30 cellular contexts compared by ENCODE assay signal in the genomic region with DNA sequence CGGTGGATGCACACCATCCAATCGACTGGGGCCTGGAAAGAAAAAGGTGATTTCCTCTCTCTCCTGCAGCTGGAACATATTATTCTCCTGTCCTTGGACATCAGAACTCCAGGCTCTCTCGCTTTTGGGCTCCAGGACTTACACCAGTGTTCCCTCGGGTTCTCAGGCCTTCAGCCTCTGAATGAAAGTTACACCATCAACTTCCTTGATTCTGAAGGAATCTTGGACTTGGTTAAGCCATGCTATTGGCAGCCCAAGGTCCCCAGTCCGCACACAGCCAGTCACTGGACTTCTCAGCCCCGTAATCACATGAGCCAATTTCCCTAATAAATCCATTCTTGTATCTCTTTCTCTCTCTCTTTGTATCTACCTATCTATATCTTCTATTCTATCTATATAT.
"Had no signal": no experiment of that assay in that cellular context is flagged by ENCODE, and none has a peak within 500 bp of the region (broad histone marks: within the 10 kb centered on the region; RNA-seq: fewer than 3 reads in every experiment).

No MANE protein-coding gene starts in this region.

- H3K36me3 ChIP-seq: ascending aorta, cardiac muscle cell, MG63, Peyer's patch, SJSA1 had no signal

- H3K4me3 ChIP-seq: ascending aorta, cardiac muscle cell, MG63, Peyer's patch, SJSA1 had no signal

- H3K9me3 ChIP-seq: ascending aorta, Peyer's patch, SJSA1, SK-N-SH had no signal

- DNase-seq: activated CD4-positive, alpha-beta T cell treated with anti-CD3 and anti-CD28 coated beads, Interleukin-2, amount 10 ng/mL, durations not matched to agents 24 days and 14 days; activated CD4-positive, alpha-beta T cell treated with anti-CD3 and anti-CD28 coated beads, Interleukin-2, amount 50 U/mL, for 4 hours; activated CD8-positive, alpha-beta T cell treated with anti-CD3 and anti-CD28 coated beads for 36 hours; activated effector memory CD4-positive, alpha-beta T cell treated with anti-CD3 and anti-CD28 coated beads, Interleukin-2, amount 50 U/mL, for 16 hours; activated naive CD4-positive, alpha-beta T cell treated with Interleukin-2 at 50 U/mL for 16 hours; activated naive CD8-positive, alpha-beta T cell treated with anti-CD3 and anti-CD28 coated beads, Interleukin-2, amount 10 ng/mL, durations not matched to agents 7 days and 5 days; activated T-cell treated with anti-CD3 and anti-CD28 coated beads, Interleukin-2, amount 50 U/mL, for 1 hour; activated T-cell treated with anti-CD3 and anti-CD28 coated beads, Interleukin-2, amount 50 U/mL, for 72 hours; amygdala; Karpas-422; KBM-7; MG63; NCI-H1048; NCI-H1436 treated with DMSO at 0.1 percent for 48 hours; NCI-H1694 treated with DMSO at 0.1 percent for 48 hours; NCI-H2029; NCI-H510A; NCI-H526; NCI-H748 treated with DMSO at 0.1 percent for 48 hours; NK-92 treated with Interleukin-12 subunit alpha and Interleukin-12 subunit beta, amount 100 ng/mL, for 24 hours; PC-3; Peyer's patch; SHP77; SK-N-SH had no signal

- FAIRE-seq: TTC549 had no signal

- H3K27ac ChIP-seq: ascending aorta, cardiac muscle cell, Peyer's patch, RWPE1, SJSA1 had no signal

- H3K4me1 ChIP-seq: Peyer's patch had no signal

- ATAC-seq: activated CD8-positive, alpha-beta T cell treated with anti-CD3 and anti-CD28 coated beads for 36 hours; activated T-cell treated with anti-CD3 and anti-CD28 coated beads, Interleukin-2, amount 50 U/mL, for 72 hours; activated T-helper 17 cell treated with anti-CD3 and anti-CD28 coated beads, Interleukin-2, amount 50 U/mL, for 72 hours; PC-3 had no signal

- H3K27me3 ChIP-seq: ascending aorta, cardiac muscle cell, MG63, Peyer's patch, SJSA1 had no signal
